27 cellular contexts compared by ENCODE assay signal in genomic region chr6:39041072-39041471, GRCh38. TPM values are rescaled to one million over a fixed set of nuclear protein-coding genes. Genes with fewer than 3 reads are reported as not detected.
DNase-seq lines count a peak whose midpoint lies in the region; ATAC-seq, FAIRE-seq and TF ChIP-seq lines count a peak whose summit lies in the region.
"Had no signal": no experiment of that assay in that cellular context is flagged by ENCODE, and none has a peak within 500 bp of the region (broad histone marks: within the 10 kb centered on the region; RNA-seq: fewer than 3 reads in every experiment).

No MANE protein-coding gene starts in this region.

- H2AFZ ChIP-seq in OCI-LY3 (ENCODE audit: low read depth, low read length): no peak overlapping the region

- CTCF ChIA-PET in activated CD4-positive, alpha-beta memory T cell treated with anti-CD3 and anti-CD28 coated beads for 36 hours (lab: Charles Lee): no interaction called here

- no peak overlapping the region for H3K27ac ChIP-seq in BLaER1
- H3K27ac ChIP-seq in OCI-LY3 (ENCODE audit: low read length): no peak overlapping the region
- H3K27ac ChIP-seq: A549, C4-2B, HL-60, SJCRH30 had no signal

- peaks cover 4% of the 10 kb centered on the region for H3K4me1 Mint-ChIP-seq in activated CD4-positive, alpha-beta memory T cell treated with anti-CD3 and anti-CD28 coated beads for 36 hours (ENCODE audit: low read depth)

- H3K27me3 Mint-ChIP-seq in activated CD4-positive, alpha-beta memory T cell treated with anti-CD3 and anti-CD28 coated beads for 36 hours: peaks cover 39% of the 10 kb centered on the region

- H3K27me3 ChIP-seq in BLaER1: no peaks in the 10 kb centered on the region
- peaks cover 39% of the 10 kb centered on the region for H3K27me3 ChIP-seq in OCI-LY3 (ENCODE audit: low read depth, low read length)

- intact Hi-C loops in left colon (cut with DNase I, micrococcal nuclease): no loop called here
- intact Hi-C loops in activated CD4-positive, alpha-beta memory T cell treated with anti-CD3 and anti-CD28 coated beads for 36 hours (cut with micrococcal nuclease): no loop called here

- TF ChIP-seq POLR2A in GM12891 (IDR thresholded peaks at IDR 0.05; ENCODE audit: low read depth, low read length): no peak

- H3K27ac Mint-ChIP-seq in activated CD4-positive, alpha-beta memory T cell treated with anti-CD3 and anti-CD28 coated beads for 36 hours: no peak overlapping the region
- H3K27ac Mint-ChIP-seq: IgD-negative memory B cell had no signal

- POLR2A ChIA-PET in activated CD4-positive, alpha-beta memory T cell treated with anti-CD3 and anti-CD28 coated beads for 36 hours (lab: Charles Lee): no interaction called here

- no peaks in the 10 kb centered on the region for H3K79me2 ChIP-seq in OCI-LY3 (ENCODE audit: low read length)

- H3K4me2 ChIP-seq in BLaER1: peak overlapping the region; percentile 30
- peak overlapping the region; percentile 39 for H3K4me2 ChIP-seq in OCI-LY3 (ENCODE audit: low read length)
- H3K4me2 ChIP-seq: A549 had no signal

- no peak for TF ChIP-seq CTCF in OCI-LY3 (IDR thresholded peaks at IDR 0.05; ENCODE audit: low read depth, low read length)

- FAIRE-seq in GM12891 (lab: Jason Lieb, UNC): no peak
- FAIRE-seq: A549, HTR-8/SVneo had no signal

- no peaks in the 10 kb centered on the region for H3K9me3 ChIP-seq in BLaER1
- H3K9me3 ChIP-seq in OCI-LY3 (ENCODE audit: insufficient read depth, low read length): 0 out of 2 replicates have a peak, but pooled peaks cover 8% of the 10 kb centered on the region
- H3K9me3 ChIP-seq: A549, SJCRH30 had no signal

- no peaks in the 10 kb centered on the region for H3K9me3 Mint-ChIP-seq in activated CD4-positive, alpha-beta memory T cell treated with anti-CD3 and anti-CD28 coated beads for 36 hours
- H3K9me3 Mint-ChIP-seq: IgD-negative memory B cell had no signal

- no peak overlapping the region for H3K9ac ChIP-seq in BLaER1
- H3K9ac ChIP-seq in OCI-LY3 (ENCODE audit: low read length): no peak overlapping the region

- H3K4me1 ChIP-seq in BLaER1: peaks cover 50% of the 10 kb centered on the region
- H3K4me1 ChIP-seq in OCI-LY3 (ENCODE audit: low read length): peaks cover 20% of the 10 kb centered on the region
- H3K4me1 ChIP-seq: A549, SJCRH30 had no signal

- H3K36me3 ChIP-seq in BLaER1: no peaks in the 10 kb centered on the region
- H3K36me3 ChIP-seq in OCI-LY3 (replicated peaks; ENCODE audit: low read depth, low read length): peaks cover 5% of the 10 kb centered on the region
- H3K36me3 ChIP-seq: SJCRH30 had no signal

- no peak overlapping the region for H3K4me3 Mint-ChIP-seq in activated CD4-positive, alpha-beta memory T cell treated with anti-CD3 and anti-CD28 coated beads for 36 hours
- H3K4me3 Mint-ChIP-seq: IgD-negative memory B cell had no signal

- DNase-seq in GM12891 (ENCODE audit: insufficient read length, low spot score) (no peak), left colon (no peak)
- DNase-seq in activated CD4-positive, alpha-beta memory T cell treated with anti-CD3 and anti-CD28 coated beads for 36 hours: no peak
- DNase-seq: DMS 273 treated with DMSO at 0.1 percent for 48 hours; GF-D8; GOT3; Kasumi-1; MM.1S; NCI-H1105 treated with DMSO at 0.1 percent for 48 hours; NCI-H187 treated with DMSO at 0.1 percent for 48 hours; NCI-H69; NK-92 treated with Interleukin-12 subunit alpha and Interleukin-12 subunit beta, amount 100 ng/mL, for 24 hours; OCI-M1; RPMI8226; SJCRH30; T-helper 2 cell had no signal

- H3K36me3 Mint-ChIP-seq in activated CD4-positive, alpha-beta memory T cell treated with anti-CD3 and anti-CD28 coated beads for 36 hours: no peaks in the 10 kb centered on the region

- no peaks in the 10 kb centered on the region for H4K20me1 ChIP-seq in BLaER1
- H4K20me1 ChIP-seq in OCI-LY3 (ENCODE audit: insufficient read depth, low read length): no peaks in the 10 kb centered on the region

- no peak overlapping the region for H3K4me3 ChIP-seq in BLaER1
- no peak overlapping the region; the same call in 1 of the 2 replicates for H3K4me3 ChIP-seq in OCI-LY3 (ENCODE audit: low read length)
- H3K4me3 ChIP-seq: A549, SJCRH30 had no signal

- ATAC-seq in GM21381 (IDR thresholded peaks at IDR 0.05; ENCODE audit: unreplicated experiment): peak; percentile 69
- ATAC-seq in GM18519 (IDR thresholded peaks at IDR 0.05; ENCODE audit: low FRiP score, unreplicated experiment): no peak
- no peak for ATAC-seq in GM21515 (IDR thresholded peaks at IDR 0.05; ENCODE audit: unreplicated experiment)
- ATAC-seq in left colon: no peak
- ATAC-seq: A549 had no signal

TF ChIP-seq in GM12891, 5 proteins besides CTCF, POLR2A, EP300 and RAD21:
- TF ChIP-seq POU2F2 (IDR thresholded peaks at IDR 0.05; ENCODE audit: low read depth, low read length) (no peak), SPI1 (IDR thresholded peaks at IDR 0.05; ENCODE audit: low read depth, low read length) (peak; percentile 71)

RNA-seq across cellular contexts. Expression of gene GLP1R, which starts 7.5 kb away (rescaled TPM):
- polyA plus RNA-seq in GM12891 (2012; ENCODE audit: low read depth, missing spikeins): not detected
- not detected for total RNA-seq in left colon
- under 1 TPM in 1 of 2 experiments, not detected in 1; 0.07 TPM for total RNA-seq in activated CD4-positive, alpha-beta memory T cell treated with anti-CD3 and anti-CD28 coated beads for 36 hours
- total RNA-seq: Daoy, SJCRH30 had no signal
- polyA plus RNA-seq: A549, IgD-negative memory B cell had no signal
